Comparison of ENCODE assay signal across 11 cellular contexts in the genomic region with DNA sequence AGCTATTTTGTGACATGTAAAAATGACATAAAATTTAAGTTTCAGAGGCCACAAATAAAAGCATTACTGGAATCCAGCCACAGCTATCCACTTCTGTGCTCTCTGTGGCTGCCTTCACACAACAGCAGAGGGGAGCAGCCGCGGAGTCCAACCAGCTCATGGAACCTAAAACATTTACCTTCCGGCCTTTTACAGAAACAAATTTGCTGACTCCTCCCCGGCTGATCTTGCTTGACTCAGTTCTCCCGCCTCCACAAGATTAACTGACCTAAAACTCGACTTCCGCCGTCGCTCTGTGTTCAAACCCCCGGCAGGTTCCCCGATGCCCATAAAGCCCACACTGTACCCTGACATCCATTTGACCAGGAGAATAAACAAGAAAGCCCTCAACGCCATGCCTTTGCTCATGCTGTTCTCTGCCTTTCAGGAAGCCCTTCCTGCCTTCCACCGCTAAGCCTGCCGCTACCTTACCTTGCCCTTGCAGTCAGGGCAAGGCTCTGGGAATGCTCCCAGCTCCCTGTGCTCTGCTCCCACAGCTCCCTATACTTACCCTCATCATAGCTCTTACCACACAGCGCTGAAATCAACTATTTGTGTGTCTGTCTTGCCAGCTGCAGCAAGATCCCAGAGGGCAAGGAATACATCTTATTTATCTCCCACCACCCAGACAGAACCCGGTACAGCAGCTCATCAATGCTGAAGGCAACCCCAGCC. TPM values are rescaled to one million over a fixed set of nuclear protein-coding genes. Genes with fewer than 3 reads are reported as not detected.
A peak's percentile ranks its signal among the peaks of the same experiment; 100 is the strongest.
DNase-seq lines count a peak whose midpoint lies in the region; ATAC-seq and TF ChIP-seq lines count a peak whose summit lies in the region.
"Had no signal": no experiment of that assay in that cellular context is flagged by ENCODE, and none has a peak within 500 bp of the region (broad histone marks: within the 10 kb centered on the region; RNA-seq: fewer than 3 reads in every experiment).

No MANE protein-coding gene starts in this region.

- H3K18ac ChIP-seq in neuronal stem cell (ENCODE audit: low read length): peak overlapping the region; percentile 29

- no peak overlapping the region for H3K27ac ChIP-seq in CD8-positive, alpha-beta memory T cell (ENCODE audit: low read depth, low read length)
- peak overlapping the region; percentile 61 for H3K27ac ChIP-seq in OCI-LY1 (ENCODE audit: low read depth, low read length, poor library complexity, severe bottlenecking)
- no peak overlapping the region for H3K27ac ChIP-seq in endodermal cell (ENCODE audit: low read depth, low read length)
- no peak overlapping the region for H3K27ac ChIP-seq in neuronal stem cell (replicated peaks; ENCODE audit: low read length)

- no peaks in the 10 kb centered on the region for H3K9me2 ChIP-seq in OCI-LY1 (ENCODE audit: low read depth, low read length)

- H3K9me3 Mint-ChIP-seq in CD8-positive, alpha-beta memory T cell: no peaks in the 10 kb centered on the region
- no peaks in the 10 kb centered on the region for H3K9me3 Mint-ChIP-seq in endodermal cell
- H3K9me3 Mint-ChIP-seq: CD8-positive, alpha-beta T cell had no signal

- H3K4me3 Mint-ChIP-seq in CD8-positive, alpha-beta memory T cell: no peak overlapping the region
- no peak overlapping the region for H3K4me3 Mint-ChIP-seq in endodermal cell
- H3K4me3 Mint-ChIP-seq: CD8-positive, alpha-beta T cell had no signal

- no peak overlapping the region for H2AK5ac ChIP-seq in neuronal stem cell (ENCODE audit: low read depth, low read length)

- no peak overlapping the region for H2BK12ac ChIP-seq in neuronal stem cell (ENCODE audit: low read length)

- H2AFZ ChIP-seq in OCI-LY1 (ENCODE audit: low read length) (no peak overlapping the region), neuronal stem cell (ENCODE audit: low read length) (no peak overlapping the region)

- H4K20me1 ChIP-seq in OCI-LY1 (ENCODE audit: insufficient read depth, low read length): no peaks in the 10 kb centered on the region

- H3K4me3 ChIP-seq in CD8-positive, alpha-beta memory T cell (ENCODE audit: low read length): no peak overlapping the region
- peak overlapping the region; percentile 34 for H3K4me3 ChIP-seq in OCI-LY1 (ENCODE audit: low read depth, low read length, poor library complexity, severe bottlenecking)
- no peak overlapping the region for H3K4me3 ChIP-seq in endodermal cell (ENCODE audit: low read length)
- no peak overlapping the region for H3K4me3 ChIP-seq in neuronal stem cell (ENCODE audit: low read length in 2 of 2)
- H3K4me3 ChIP-seq: esophagus squamous epithelium had no signal

- peaks cover 19% of the 10 kb centered on the region; the same call in 1 of the 2 replicates for H3K79me2 ChIP-seq in OCI-LY1 (ENCODE audit: insufficient read depth, low read length)

- no peak overlapping the region for H4K91ac ChIP-seq in neuronal stem cell (ENCODE audit: low read depth, low read length, poor library complexity)

- H3K9ac ChIP-seq in OCI-LY1 (ENCODE audit: low read length) (peak overlapping the region; percentile 33; the same call in 1 of the 2 replicates), endodermal cell (ENCODE audit: extremely low read depth, low read length, poor library complexity, severe bottlenecking) (no peak overlapping the region), neuronal stem cell (ENCODE audit: low read depth, low read length, poor library complexity) (no peak overlapping the region)

- no peak for DNase-seq in CD8-positive, alpha-beta memory T cell
- DNase-seq in endodermal cell (no peak), neuronal stem cell (ENCODE audit: low spot score) (no peak), HT-29 (ENCODE audit: low spot score) (no peak), HK-2 (ENCODE audit: unreplicated experiment) (no peak), DMS79 treated with DMSO at 0.1 percent for 48 hours (lab: John Stamatoyannopoulos, UW) (no peak)
- DNase-seq: CD8-positive, alpha-beta T cell; esophagus squamous epithelium; SW 1271 had no signal

- no peak overlapping the region for H3K23ac ChIP-seq in neuronal stem cell (ENCODE audit: low read depth, low read length, poor library complexity)

- no peaks in the 10 kb centered on the region for H3K4me1 ChIP-seq in CD8-positive, alpha-beta memory T cell (ENCODE audit: insufficient read depth, low read length)
- H3K4me1 ChIP-seq in OCI-LY1 (ENCODE audit: insufficient read depth, low read length, severe bottlenecking) (peaks cover 72% of the 10 kb centered on the region), endodermal cell (ENCODE audit: control insufficient read depth, insufficient read depth, low read length) (no peaks in the 10 kb centered on the region), neuronal stem cell (ENCODE audit: control insufficient read depth in 2 of 2, insufficient read depth in 1 of 2, low read depth in 1 of 2, low read length in 2 of 2) (peaks cover 0 to 4% of the 10 kb centered on the region in 2 donors)

- ATAC-seq in HG03175 (IDR thresholded peaks at IDR 0.05; ENCODE audit: unreplicated experiment): no peak
- ATAC-seq: CD8-positive, alpha-beta T cell had no signal

- H2BK120ac ChIP-seq in neuronal stem cell (ENCODE audit: low read depth, low read length): no peak overlapping the region

- H3K36me3 Mint-ChIP-seq in CD8-positive, alpha-beta memory T cell: peaks cover 0 to 1% (median 1%) of the 10 kb centered on the region in 3 donors
- no peaks in the 10 kb centered on the region for H3K36me3 Mint-ChIP-seq in endodermal cell (ENCODE audit: low read depth)
- H3K36me3 Mint-ChIP-seq: CD8-positive, alpha-beta T cell had no signal

- H2BK15ac ChIP-seq in neuronal stem cell (ENCODE audit: low read length): no peak overlapping the region

- CTCF ChIA-PET in CD8-positive, alpha-beta memory T cell (lab: Charles Lee): no interaction called here

- H3K14ac ChIP-seq in neuronal stem cell (ENCODE audit: low read length): no peak overlapping the region

- WGBS in endodermal cell (ENCODE audit: insufficient coverage in 1 of 2, insufficient read length in 1 of 2), 2 experiments: 90 to 93% methylated on average over 15 to 16 of the region's 16 CpGs
- WGBS in neuronal stem cell (ENCODE audit: extremely low coverage in 2 of 2, insufficient read length in 2 of 2, insufficient replicate concordance in 1 of 2), 2 donors: no CpG with 5 or more reads among the region's 16 CpGs

- H3K4ac ChIP-seq in neuronal stem cell (ENCODE audit: low read length): no peak overlapping the region

- no peak overlapping the region for H4K8ac ChIP-seq in neuronal stem cell (ENCODE audit: low read depth, low read length)

- H2BK5ac ChIP-seq in neuronal stem cell (ENCODE audit: low read length): no peak overlapping the region

- H3K4me2 ChIP-seq in OCI-LY1 (ENCODE audit: low read length) (peak overlapping the region; percentile 46), neuronal stem cell (ENCODE audit: insufficient read depth, low read length, poor library complexity, severe bottlenecking) (no peak overlapping the region)

- H3K9me3 ChIP-seq in CD8-positive, alpha-beta memory T cell (ENCODE audit: low read length): no peaks in the 10 kb centered on the region
- H3K9me3 ChIP-seq in OCI-LY1 (ENCODE audit: low read length) (no peaks in the 10 kb centered on the region), endodermal cell (ENCODE audit: control insufficient read depth, low read length) (no peaks in the 10 kb centered on the region), neuronal stem cell (replicated peaks in 1 of 2; ENCODE audit: control insufficient read depth in 2 of 2, insufficient read depth in 1 of 2, low read depth in 1 of 2, low read length in 2 of 2) (no peaks in the 10 kb centered on the region)
- H3K9me3 ChIP-seq: esophagus squamous epithelium had no signal

- H3K27me3 ChIP-seq in CD8-positive, alpha-beta memory T cell (ENCODE audit: insufficient read depth, low read length, poor library complexity, severe bottlenecking): no peaks in the 10 kb centered on the region
- no peaks in the 10 kb centered on the region for H3K27me3 ChIP-seq in OCI-LY1 (ENCODE audit: insufficient read depth, low read length)
- H3K27me3 ChIP-seq in endodermal cell (ENCODE audit: control insufficient read depth, insufficient read depth, low read length, poor library complexity, severe bottlenecking): no peaks in the 10 kb centered on the region
- H3K27me3 ChIP-seq in neuronal stem cell (ENCODE audit: control insufficient read depth in 3 of 3, insufficient read depth in 3 of 3, low read depth in 1 of 3, low read length in 3 of 3): no peaks in the 10 kb centered on the region
- H3K27me3 ChIP-seq: esophagus squamous epithelium had no signal

- no peaks in the 10 kb centered on the region for H3K36me3 ChIP-seq in CD8-positive, alpha-beta memory T cell (ENCODE audit: insufficient read depth, low read length)
- H3K36me3 ChIP-seq in OCI-LY1 (ENCODE audit: insufficient read depth, low read length) (no peaks in the 10 kb centered on the region), endodermal cell (ENCODE audit: control insufficient read depth, insufficient read depth, low read length) (no peaks in the 10 kb centered on the region), neuronal stem cell (replicated peaks in 1 of 2; ENCODE audit: control insufficient read depth in 2 of 2, insufficient read depth in 2 of 2, low read length in 2 of 2) (no peaks in the 10 kb centered on the region)
- H3K36me3 ChIP-seq: esophagus squamous epithelium had no signal

- POLR2A ChIA-PET in CD8-positive, alpha-beta memory T cell (lab: Charles Lee): no interaction called here

- H3K27ac Mint-ChIP-seq in CD8-positive, alpha-beta memory T cell: peak overlapping the region in 5 of 8 donors; percentile 18 to 88 (median 64)
- H3K27ac Mint-ChIP-seq in endodermal cell: peak overlapping the region; percentile 14
- H3K27ac Mint-ChIP-seq: CD8-positive, alpha-beta T cell had no signal

- H3K27me3 Mint-ChIP-seq in CD8-positive, alpha-beta memory T cell: peaks cover 0 to 3% of the 10 kb centered on the region in 2 donors
- no peaks in the 10 kb centered on the region for H3K27me3 Mint-ChIP-seq in endodermal cell (ENCODE audit: insufficient read depth)

- H3K79me1 ChIP-seq in neuronal stem cell (ENCODE audit: low read depth, low read length): peaks cover 10% of the 10 kb centered on the region

- no peaks in the 10 kb centered on the region for H3F3A ChIP-seq in OCI-LY1 (ENCODE audit: insufficient read depth, low read length)

- peaks cover 26 to 75% (median 55%) of the 10 kb centered on the region in 3 donors for H3K4me1 Mint-ChIP-seq in CD8-positive, alpha-beta memory T cell
- H3K4me1 Mint-ChIP-seq in endodermal cell: peaks cover 17% of the 10 kb centered on the region

- TF ChIP-seq CTCF in OCI-LY1 (IDR thresholded peaks at IDR 0.05; ENCODE audit: low read length) (no peak), endodermal cell (conservative IDR thresholded peaks at IDR 0.05) (no peak)

RNA-seq across cellular contexts. Expression of a gene that starts 35.4 kb away (rescaled TPM):
- total RNA-seq in CD8-positive, alpha-beta memory T cell: 10 to 100 TPM; 51.7 to 51.9 TPM
- polyA plus RNA-seq in CD8-positive, alpha-beta memory T cell: 1.7 TPM
- total RNA-seq in endodermal cell: 10 to 100 TPM; 42.8 to 48.1 TPM
- polyA plus RNA-seq in endodermal cell (2013, experiment 1 of 2): 18.1 TPM
- 18.8 TPM for polyA plus RNA-seq in endodermal cell (2013, experiment 2 of 2)
- 9.6 TPM for polyA plus RNA-seq in neuronal stem cell (2013, experiment 1 of 2)
- 9.0 TPM for polyA plus RNA-seq in neuronal stem cell (2013, experiment 2 of 2)
- 7.7 and 11.2 TPM in 2 replicates for total RNA-seq in HT-29 (2014; rRNA removed; shearing (Covaris generic))
